ENCODE assay signal across 18 cellular contexts in the genomic region with DNA sequence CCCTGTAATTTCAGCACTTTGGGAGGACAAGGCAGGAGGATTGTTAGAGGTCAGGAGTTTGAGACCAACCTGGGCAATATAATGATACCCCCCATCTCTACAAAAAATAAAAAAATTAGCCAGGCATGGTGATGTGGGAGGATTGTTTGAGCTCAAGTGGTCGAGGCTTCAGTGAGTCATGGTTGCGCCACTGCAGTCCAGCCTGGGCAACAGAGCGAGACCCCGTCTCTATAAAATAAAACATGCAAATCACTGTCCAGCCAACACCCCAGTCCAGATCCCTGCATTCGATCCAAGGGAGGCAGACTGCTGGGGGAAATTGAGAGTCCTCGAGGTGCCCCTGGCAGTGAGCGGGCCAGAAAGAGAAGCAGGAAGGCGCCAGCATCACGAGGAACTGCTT. TPM values are rescaled to one million over a fixed set of nuclear protein-coding genes. Genes with fewer than 3 reads are reported as not detected.
"Had no signal": no experiment of that assay in that cellular context is flagged by ENCODE, and none has a peak within 500 bp of the region (broad histone marks: within the 10 kb centered on the region; RNA-seq: fewer than 3 reads in every experiment).

No MANE protein-coding gene starts in this region.

- H3K27ac Mint-ChIP-seq: activated T-helper 2 cell treated with anti-CD3 and anti-CD28 coated beads, Interferon-gamma antibody, Interleukin-2, Interleukin-4, amounts not matched to agents 10 μg/mL and 5 μg/mL and 100 μg/mL, durations not matched to agents 14 hours and 24 hours and 36 hours; endodermal cell had no signal

- H3K27me3 ChIP-seq: adrenal gland, cardiac muscle cell, dorsolateral prefrontal cortex, gastroesophageal sphincter, heart right ventricle, transverse colon, vagina had no signal

- H3K4me3 ChIP-seq: adrenal gland, cardiac muscle cell, dorsolateral prefrontal cortex, gastroesophageal sphincter, heart right ventricle, transverse colon, vagina had no signal

- DNase-seq: activated CD8-positive, alpha-beta memory T cell treated with anti-CD3 and anti-CD28 coated beads for 24 hours; activated naive CD4-positive, alpha-beta T cell treated with anti-CD3 and anti-CD28 coated beads for 36 hours; dorsolateral prefrontal cortex; endodermal cell; heart right ventricle; naive B cell; stimulated activated CD4-positive, alpha-beta T cell treated with anti-CD3 and anti-CD28 coated beads, Interleukin-2, amount 100 ng/mL, for 48 hours; stimulated activated naive CD4-positive, alpha-beta T cell; transverse colon had no signal

- H3K9me3 Mint-ChIP-seq: activated naive CD4-positive, alpha-beta T cell treated with anti-CD3 and anti-CD28 coated beads for 36 hours; activated T-helper 2 cell treated with anti-CD3 and anti-CD28 coated beads, Interferon-gamma antibody, Interleukin-2, Interleukin-4, amounts not matched to agents 10 μg/mL and 5 μg/mL and 100 μg/mL, durations not matched to agents 14 hours and 24 hours and 36 hours; endodermal cell; naive B cell had no signal

- H2AFZ ChIP-seq: parathyroid adenoma had no signal

- H3K4me3 Mint-ChIP-seq: activated naive CD4-positive, alpha-beta T cell treated with anti-CD3 and anti-CD28 coated beads for 36 hours; endodermal cell had no signal

- H3K9ac ChIP-seq: parathyroid adenoma had no signal

- ATAC-seq: gastroesophageal sphincter, heart right ventricle had no signal

- H3K9me3 ChIP-seq: adrenal gland, gastroesophageal sphincter, heart right ventricle, transverse colon, vagina had no signal

- H3K27me3 Mint-ChIP-seq: naive B cell had no signal

- H3K27ac ChIP-seq: cardiac muscle cell, heart right ventricle, parathyroid adenoma, transverse colon, vagina had no signal

- H3K4me1 Mint-ChIP-seq: endodermal cell had no signal

RNA-seq across cellular contexts. Expression of a gene that starts 35.5 kb away (rescaled TPM):
- total RNA-seq: lung microvascular endothelial cell, skeletal muscle tissue, subcutaneous adipose tissue had no signal
